Comparison of ENCODE assay signal across 8 cellular contexts in genomic region chr17:30095507-30096244, GRCh38. TPM values are rescaled to one million over a fixed set of nuclear protein-coding genes. Genes with fewer than 3 reads are reported as not detected.
DNase-seq lines count a peak whose midpoint lies in the region.

No MANE protein-coding gene starts in this region.

- DNase-seq in NCI-H2107 treated with DMSO at 0.1 percent for 48 hours (lab: John Stamatoyannopoulos, UW; ENCODE audit: unreplicated experiment), result peak; percentile 40
- no peak for DNase-seq in NCI-H2107 (lab: John Stamatoyannopoulos, UW)
- peak; percentile 32 for DNase-seq in Jurkat, Clone E6-1 (ENCODE audit: low read depth, low spot score)
- peak; percentile 38 to 76 for DNase-seq in SW 1271 (lab: John Stamatoyannopoulos, UW)
- peak; percentile 29 for DNase-seq in germinal center (ENCODE audit: low spot score)
- peak; percentile 73 for DNase-seq in stromal cell of bone marrow (ENCODE audit: low read depth)
- no peak for DNase-seq in T1000 (lab: John Stamatoyannopoulos, UW)
- no peak for DNase-seq in central memory CD4-positive, alpha-beta T cell

- no peak overlapping the region for H3K4me3 ChIP-seq in Jurkat, Clone E6-1 (ENCODE audit: low read length)

RNA-seq across cellular contexts. Expression of gene NSRP1, which starts 20.9 kb away (rescaled TPM):
- polyA plus RNA-seq in Jurkat, Clone E6-1 (2012; ENCODE audit: insufficient read depth, insufficient read length), result 29.1 TPM

Comparison
In these comparisons a context has a peak if more than half of its experiments do, and no peak if none do; other contexts are left out.
1. DNase-seq: peak in NCI-H2107 treated with DMSO at 0.1 percent for 48 hours (single experiment), Jurkat, Clone E6-1 (single experiment), SW 1271 (2 of 2), germinal center (single experiment) and stromal cell of bone marrow (single experiment); none in NCI-H2107 (single experiment), T1000 (single experiment) and central memory CD4-positive, alpha-beta T cell (single experiment).